In the genomic region with DNA sequence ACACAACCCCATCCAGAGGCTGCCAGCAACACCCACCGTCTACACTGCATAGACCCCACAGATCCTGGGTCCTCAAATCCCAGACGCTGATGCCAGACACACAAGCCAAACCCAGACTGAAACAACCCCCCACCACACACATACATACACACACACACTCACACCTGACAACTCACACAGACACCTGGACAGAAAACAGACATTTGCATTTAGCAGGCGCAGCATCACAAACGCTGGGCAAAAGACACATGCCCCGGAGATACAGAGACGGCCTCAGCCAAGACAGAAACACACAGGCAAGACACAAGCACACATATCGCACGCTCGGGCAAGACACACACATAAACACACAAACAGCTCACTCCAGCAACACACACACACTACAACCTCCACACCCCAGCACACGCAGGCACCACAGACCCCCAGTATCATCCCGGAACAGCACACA, we compare ENCODE assay signal across 8 cellular contexts. TPM values are rescaled to one million over a fixed set of nuclear protein-coding genes. Genes with fewer than 3 reads are reported as not detected.
A peak's percentile ranks its signal among the peaks of the same experiment; 100 is the strongest.
DNase-seq lines count a peak whose midpoint lies in the region; ATAC-seq and TF ChIP-seq lines count a peak whose summit lies in the region.

No MANE protein-coding gene starts in this region.

- H3K27ac ChIP-seq in dorsolateral prefrontal cortex: peak overlapping the region in 54 of 59 donors; percentile 2 to 99 (median 89)
- peak overlapping the region; percentile 95 for H3K27ac ChIP-seq in neutrophil

- TF ChIP-seq CTCF in dorsolateral prefrontal cortex (IDR thresholded peaks at IDR 0.05 in 54 of 56, conservative IDR thresholded peaks at IDR 0.05 in 2 of 56; ENCODE audit: low read depth in 1 of 56, partially characterized antibody in 56 of 56): no peak
- TF ChIP-seq CTCF in neutrophil (IDR thresholded peaks at IDR 0.05): no peak

- peak; percentile 39 for DNase-seq in Daoy (ENCODE audit: low read depth)
- DNase-seq in MG63: no peak
- DNase-seq in dorsolateral prefrontal cortex: peak in 1 of 10 donors; percentile 9
- no peak for DNase-seq in putamen (ENCODE audit: low spot score)

- peak overlapping the region; percentile 93 for H3K4me3 ChIP-seq in MG63
- peak overlapping the region; percentile 40 to 92 (median 81) for H3K4me3 ChIP-seq in dorsolateral prefrontal cortex
- peak overlapping the region; percentile 92 to 100 for H3K4me3 ChIP-seq in neutrophil (ENCODE audit: low read depth in 1 of 2, low read length in 1 of 2)

- no peak for ATAC-seq in HG02938 (IDR thresholded peaks at IDR 0.05; ENCODE audit: unreplicated experiment)
- ATAC-seq in HG02870 (IDR thresholded peaks at IDR 0.05; ENCODE audit: unreplicated experiment): no peak
- no peak for ATAC-seq in GM19023 (IDR thresholded peaks at IDR 0.05; ENCODE audit: unreplicated experiment)

- H3K27me3 ChIP-seq in MG63 (no peaks in the 10 kb centered on the region), dorsolateral prefrontal cortex (no peaks in the 10 kb centered on the region), neutrophil (peaks cover 55% of the 10 kb centered on the region)

- intact Hi-C loops in dorsolateral prefrontal cortex (cut with DNase I): loop anchor here in 1 of 2 donors (2.0 kb wide), 1 partner anchor 15 kb away; no protein-coding TSS in a partner anchor

- no peaks in the 10 kb centered on the region for H3K9me3 ChIP-seq in MG63
- no peaks in the 10 kb centered on the region for H3K9me3 ChIP-seq in neutrophil

- H3K4me1 ChIP-seq in neutrophil (ENCODE audit: control insufficient read depth in 1 of 2, insufficient read depth in 1 of 2, low read depth in 1 of 2, low read length in 1 of 2): peaks cover 52 to 64% of the 10 kb centered on the region in 2 experiments

- H3K36me3 ChIP-seq in MG63 (peaks cover 15% of the 10 kb centered on the region), neutrophil (peaks cover 8% of the 10 kb centered on the region)

RNA-seq across cellular contexts. Expression of a gene that starts 1.3 kb away (rescaled TPM):
- 0.86 and 2.2 TPM in 2 replicates for total RNA-seq in Daoy (2014; rRNA removed; shearing (Covaris generic))
- total RNA-seq in MG63 (2014; rRNA removed; shearing (Covaris generic); ENCODE audit: low replicate concordance): 14.7 and 38.8 TPM in 2 replicates
- total RNA-seq in dorsolateral prefrontal cortex: 10 to 100 TPM in 50 of 120 experiments, 1 to 10 TPM in 70; 4.8 to 17.2 (median 9.6) TPM

RNA-seq across cellular contexts. Expression of a gene that starts 26.6 kb away (rescaled TPM):
- total RNA-seq in Daoy (2014; rRNA removed; shearing (Covaris generic)): 8.0 and 8.6 TPM in 2 replicates
- total RNA-seq in MG63 (2014; rRNA removed; shearing (Covaris generic); ENCODE audit: low replicate concordance): 17.5 and 22.9 TPM in 2 replicates
- 10 to 100 TPM; 13.8 to 39.6 (median 24.0) TPM for total RNA-seq in dorsolateral prefrontal cortex

RNA-seq across cellular contexts. Expression of a gene that starts 45.0 kb away (rescaled TPM):
- 3.5 and 6.0 TPM in 2 replicates for total RNA-seq in Daoy (2014; rRNA removed; shearing (Covaris generic))
- 5.5 TPM in 1 of 2 replicates, not detected in the other for total RNA-seq in MG63 (2014; rRNA removed; shearing (Covaris generic); ENCODE audit: low replicate concordance)
- 10 to 100 TPM; 13.1 to 31.8 (median 18.3) TPM for total RNA-seq in dorsolateral prefrontal cortex
